ENCODE assay signal across 23 cellular contexts in genomic region chr9:28782630-28783029, GRCh38.
DNase-seq lines count a peak whose midpoint lies in the region; ATAC-seq, FAIRE-seq and TF ChIP-seq lines count a peak whose summit lies in the region.
"Had no signal": no experiment of that assay in that cellular context is flagged by ENCODE, and none has a peak within 500 bp of the region (broad histone marks: within the 10 kb centered on the region; RNA-seq: fewer than 3 reads in every experiment).

No MANE protein-coding gene starts in this region.

- no peak for FAIRE-seq in GM12892 (lab: Jason Lieb, UNC)
- FAIRE-seq: A204.1, astrocyte had no signal

- ATAC-seq in sciatic nerve = peak; percentile 84
- ATAC-seq in HG02840 (IDR thresholded peaks at IDR 0.05; ENCODE audit: low FRiP score, unreplicated experiment) = no peak
- ATAC-seq: activated T-cell treated with anti-CD3 and anti-CD28 coated beads, Interleukin-2, amount 50 U/mL, for 72 hours; left lobe of liver; SK-N-SH treated with all-trans-retinoic acid at 6 μM for 48 hours; upper lobe of right lung had no signal

- TF ChIP-seq POLR2A in GM12892 (IDR thresholded peaks at IDR 0.05; ENCODE audit: low read depth, low read length) = no peak

- intact Hi-C loops in sciatic nerve (cut with DNase I) = no loop called here

- H3K4me3 ChIP-seq in epithelial cell of proximal tubule (ENCODE audit: low read depth, low read length) = no peak overlapping the region
- H3K4me3 ChIP-seq: Peyer's patch, skin epidermis, upper lobe of right lung had no signal

- DNase-seq in NCI-H748 (lab: John Stamatoyannopoulos, UW; ENCODE audit: unreplicated experiment) = peak; percentile 31
- DNase-seq in NCI-H748 treated with DMSO at 0.1 percent for 48 hours (lab: John Stamatoyannopoulos, UW) = no peak
- DNase-seq in NCI-H69 (lab: John Stamatoyannopoulos, UW) = peak; percentile 15
- DNase-seq in epithelial cell of proximal tubule (ENCODE audit: low read depth) = peak; percentile 75
- DNase-seq in sciatic nerve (ENCODE audit: low spot score) = no peak
- DNase-seq in GM12892 (ENCODE audit: insufficient read length) = no peak
- no peak for DNase-seq in medulla oblongata (ENCODE audit: extremely low spot score)
- DNase-seq: activated CD4-positive, CD25-positive, alpha-beta regulatory T cell treated with anti-CD3 and anti-CD28 coated beads, Interleukin-2, amount 50 U/mL, for 72 hours; activated T-cell treated with anti-CD3 and anti-CD28 coated beads, Interleukin-2, amount 50 U/mL, for 72 hours; endodermal cell; midbrain; NCI-H1436 treated with DMSO at 0.1 percent for 48 hours; nephron progenitor cell; Peyer's patch; posterior cingulate gyrus; stimulated activated CD4-positive, alpha-beta T cell treated with anti-CD3 and anti-CD28 coated beads, Interleukin-2, amount 100 ng/mL, for 48 hours; upper lobe of right lung had no signal

- TF ChIP-seq CTCF in epithelial cell of proximal tubule (conservative IDR thresholded peaks at IDR 0.05; ENCODE audit: low read depth, low read length) = no peak

Comparison
In these comparisons a context has a peak if more than half of its experiments do, and no peak if none do; other contexts are left out.
1. DNase-seq: peak in NCI-H748 (single experiment), NCI-H69 (single experiment) and epithelial cell of proximal tubule (single experiment); none in NCI-H748 treated with DMSO at 0.1 percent for 48 hours (single experiment), sciatic nerve (single experiment), GM12892 (single experiment) and medulla oblongata (single experiment).